In the genomic region with DNA sequence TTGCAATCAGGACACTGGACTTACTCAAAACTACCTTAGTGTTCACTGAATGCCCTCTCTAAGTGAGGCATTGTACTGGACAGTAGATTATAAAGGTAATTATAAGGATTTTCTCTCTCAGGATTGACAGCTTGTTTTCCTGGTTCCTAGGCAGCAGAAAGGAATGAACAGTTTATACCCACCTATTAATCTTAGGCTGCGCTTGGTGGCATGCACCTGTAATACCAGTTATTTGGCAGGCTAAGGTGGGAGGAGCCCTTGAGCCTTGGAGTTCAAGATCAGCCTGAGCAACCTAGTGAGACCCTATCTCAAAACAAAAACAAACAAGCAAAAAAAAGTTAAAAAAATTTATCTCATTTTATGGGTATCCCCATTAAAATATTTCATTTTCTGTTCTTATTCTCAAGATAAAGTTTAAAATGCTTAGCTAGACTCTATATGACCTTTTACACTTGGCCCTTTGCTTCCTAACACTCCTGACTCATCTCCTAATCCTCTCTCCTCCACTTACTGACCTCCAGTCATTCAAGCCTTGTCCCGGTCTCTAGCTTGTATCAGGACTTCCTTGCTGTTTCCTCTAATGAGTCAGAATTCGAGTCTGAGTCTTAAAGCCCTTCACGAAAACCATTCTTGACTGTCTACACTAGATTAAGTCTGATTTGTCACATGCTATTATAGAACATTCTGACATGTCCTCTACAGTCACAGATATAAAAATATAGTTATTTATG, we compare ENCODE assay signal across 14 cellular contexts.
A peak's percentile ranks its signal among the peaks of the same experiment; 100 is the strongest.
DNase-seq lines count a peak whose midpoint lies in the region; ATAC-seq and TF ChIP-seq lines count a peak whose summit lies in the region.
"Had no signal": no experiment of that assay in that cellular context is flagged by ENCODE, and none has a peak within 500 bp of the region (broad histone marks: within the 10 kb centered on the region; RNA-seq: fewer than 3 reads in every experiment).

No MANE protein-coding gene starts in this region.

- H3K4me3 ChIP-seq in adipocyte (ENCODE audit: low read length) (no peak overlapping the region), fibroblast of the aortic adventitia (ENCODE audit: low read depth, low read length) (no peak overlapping the region)

- no peaks in the 10 kb centered on the region for H3K9me3 ChIP-seq in adipocyte (ENCODE audit: control insufficient read depth, low read length)

- H3K4me1 ChIP-seq in adipocyte (ENCODE audit: control insufficient read depth, insufficient read depth, low read length): peaks cover 22% of the 10 kb centered on the region

- peaks cover 94% of the 10 kb centered on the region for H3K4me1 Mint-ChIP-seq in HFFc6 (ENCODE audit: low read depth)
- H3K4me1 Mint-ChIP-seq in activated T-helper 2 cell treated with anti-CD3 and anti-CD28 coated beads, Interferon-gamma antibody, Interleukin-2, Interleukin-4, amounts not matched to agents 10 μg/mL and 5 μg/mL and 100 μg/mL, durations not matched to agents 14 hours and 24 hours and 36 hours (ENCODE audit: low read depth): no peaks in the 10 kb centered on the region
- H3K4me1 Mint-ChIP-seq: immature natural killer cell had no signal

- ATAC-seq in GM18858 (IDR thresholded peaks at IDR 0.05; ENCODE audit: unreplicated experiment) (no peak), GM21576 (IDR thresholded peaks at IDR 0.05; ENCODE audit: unreplicated experiment) (no peak)

- H3K27me3 ChIP-seq in adipocyte (replicated peaks; ENCODE audit: control insufficient read depth, insufficient read depth, low read length): no peaks in the 10 kb centered on the region

- peaks cover 3% of the 10 kb centered on the region for H3K27me3 Mint-ChIP-seq in HFFc6 (ENCODE audit: insufficient read depth)
- H3K27me3 Mint-ChIP-seq in activated T-helper 2 cell treated with anti-CD3 and anti-CD28 coated beads, Interferon-gamma antibody, Interleukin-2, Interleukin-4, amounts not matched to agents 10 μg/mL and 5 μg/mL and 100 μg/mL, durations not matched to agents 14 hours and 24 hours and 36 hours (ENCODE audit: low read depth): no peaks in the 10 kb centered on the region

- no peaks in the 10 kb centered on the region for H3K9me3 Mint-ChIP-seq in HFFc6
- no peaks in the 10 kb centered on the region for H3K9me3 Mint-ChIP-seq in activated T-helper 2 cell treated with anti-CD3 and anti-CD28 coated beads, Interferon-gamma antibody, Interleukin-2, Interleukin-4, amounts not matched to agents 10 μg/mL and 5 μg/mL and 100 μg/mL, durations not matched to agents 14 hours and 24 hours and 36 hours

- 0 out of 2 replicates have a peak overlapping the region, but pooled peaks have one; percentile 7 for H3K4me3 Mint-ChIP-seq in HFFc6
- H3K4me3 Mint-ChIP-seq in activated T-helper 2 cell treated with anti-CD3 and anti-CD28 coated beads, Interferon-gamma antibody, Interleukin-2, Interleukin-4, amounts not matched to agents 10 μg/mL and 5 μg/mL and 100 μg/mL, durations not matched to agents 14 hours and 24 hours and 36 hours (ENCODE audit: low read depth): no peak overlapping the region
- H3K4me3 Mint-ChIP-seq: immature natural killer cell had no signal

- intact Hi-C loops in activated T-helper 2 cell treated with anti-CD3 and anti-CD28 coated beads, Interferon-gamma antibody, Interleukin-2, Interleukin-4, amounts not matched to agents 10 μg/mL and 5 μg/mL and 100 μg/mL, durations not matched to agents 14 hours and 24 hours and 36 hours (cut with micrococcal nuclease): no loop called here

- no peak for TF ChIP-seq CTCF in HFFc6 (IDR thresholded peaks at IDR 0.05)
- no peak for TF ChIP-seq CTCF in fibroblast of the aortic adventitia (IDR thresholded peaks at IDR 0.05; ENCODE audit: insufficient read depth, low read length)

- H3K9ac ChIP-seq in adipocyte (ENCODE audit: low read length): no peak overlapping the region

- H3K27ac Mint-ChIP-seq in HFFc6: peak overlapping the region; percentile 79
- no peak overlapping the region for H3K27ac Mint-ChIP-seq in activated T-helper 2 cell treated with anti-CD3 and anti-CD28 coated beads, Interferon-gamma antibody, Interleukin-2, Interleukin-4, amounts not matched to agents 10 μg/mL and 5 μg/mL and 100 μg/mL, durations not matched to agents 14 hours and 24 hours and 36 hours
- H3K27ac Mint-ChIP-seq: immature natural killer cell had no signal

- H3K36me3 Mint-ChIP-seq in HFFc6 (ENCODE audit: low read depth): peaks cover 8% of the 10 kb centered on the region; the same call in 1 of the 2 replicates
- no peaks in the 10 kb centered on the region for H3K36me3 Mint-ChIP-seq in activated T-helper 2 cell treated with anti-CD3 and anti-CD28 coated beads, Interferon-gamma antibody, Interleukin-2, Interleukin-4, amounts not matched to agents 10 μg/mL and 5 μg/mL and 100 μg/mL, durations not matched to agents 14 hours and 24 hours and 36 hours (ENCODE audit: low read depth)

- H3K36me3 ChIP-seq in adipocyte (ENCODE audit: control insufficient read depth, insufficient read depth, low read length, severe bottlenecking): no peaks in the 10 kb centered on the region

- DNase-seq in A172 (ENCODE audit: low spot score): peak; percentile 70
- peak; percentile 74 for DNase-seq in HFFc6
- peak; percentile 40 for DNase-seq in adipocyte (ENCODE audit: low read depth)
- peak; percentile 31 for DNase-seq in fibroblast of the aortic adventitia (ENCODE audit: low read depth)
- no peak for DNase-seq in activated T-helper 2 cell treated with anti-CD3 and anti-CD28 coated beads, Interferon-gamma antibody, Interleukin-2, Interleukin-4, amounts not matched to agents 10 μg/mL and 5 μg/mL and 100 μg/mL, durations not matched to agents 14 hours and 24 hours and 36 hours (ENCODE audit: low spot score)
- no peak for DNase-seq in kidney glomerular epithelial cell (lab: John Stamatoyannopoulos, UW)
- DNase-seq: activated CD8-positive, alpha-beta memory T cell treated with anti-CD3 and anti-CD28 coated beads for 24 hours; DMS 273 treated with DMSO at 0.1 percent for 48 hours; immature natural killer cell; NCI-H1436; NCI-H526 treated with DMSO at 0.1 percent for 48 hours; SIG-M5 had no signal

Comparison
In these comparisons a context has a peak if more than half of its experiments do, and no peak if none do; other contexts are left out.
1. DNase-seq: peak in A172 (single experiment), HFFc6 (single experiment), adipocyte (single experiment) and fibroblast of the aortic adventitia (single experiment); none in activated T-helper 2 cell treated with anti-CD3 and anti-CD28 coated beads, Interferon-gamma antibody, Interleukin-2, Interleukin-4, amounts not matched to agents 10 μg/mL and 5 μg/mL and 100 μg/mL, durations not matched to agents 14 hours and 24 hours and 36 hours (single experiment) and kidney glomerular epithelial cell (single experiment).